In the genomic region with DNA sequence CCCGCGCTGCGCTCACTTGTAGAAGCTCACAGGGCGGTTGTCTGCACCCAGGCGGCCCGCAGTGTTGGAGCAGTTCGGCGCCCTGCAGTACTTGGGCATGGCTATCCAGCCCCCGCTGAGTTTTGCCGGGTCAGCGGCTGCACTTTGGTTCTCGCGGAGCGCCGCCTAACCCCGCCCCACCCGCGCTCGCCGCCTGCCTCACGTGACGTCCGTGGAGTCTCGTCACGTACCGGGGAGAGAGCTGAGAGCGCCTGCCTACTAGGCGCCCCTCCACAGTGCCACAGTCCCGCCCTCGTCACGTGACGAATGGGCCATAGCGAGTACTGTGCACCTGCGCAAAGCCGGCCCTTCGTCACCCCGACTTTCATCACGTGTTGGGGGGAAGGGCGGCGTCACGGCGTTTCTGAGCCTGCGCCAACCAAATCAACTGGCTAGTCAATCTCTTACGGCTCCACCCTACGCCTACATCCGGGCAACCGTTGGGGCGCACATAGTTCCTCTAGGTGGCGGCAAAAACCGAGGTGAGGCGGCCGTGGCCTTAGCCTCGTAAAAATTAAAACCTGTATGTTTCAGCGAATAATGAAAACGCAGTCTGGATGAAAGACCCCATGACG, we compare ENCODE assay signal across 8 cellular contexts. TPM values are rescaled to one million over a fixed set of nuclear protein-coding genes. Genes with fewer than 3 reads are reported as not detected.
DNase-seq lines count a peak whose midpoint lies in the region; ATAC-seq and TF ChIP-seq lines count a peak whose summit lies in the region.

THAP8 (minus strand) TSS at position 167 of the 614 bp plus-strand sequence; CDS start at position 99, 68 bp downstream.

- ATAC-seq in GM19372 (IDR thresholded peaks at IDR 0.05; ENCODE audit: low read depth, unreplicated experiment), result peak; percentile 83
- ATAC-seq in HG03558 (IDR thresholded peaks at IDR 0.05; ENCODE audit: extremely low read depth, unreplicated experiment), result peak; percentile 54

- peak within 1 kb of the TSS; percentile 84 to 96 for H3K27ac ChIP-seq in liver (ENCODE audit: low read depth in 1 of 2, low read length in 2 of 2)

- no peaks in the 10 kb centered on the region for H3K27me3 ChIP-seq in liver (ENCODE audit: control insufficient read depth in 4 of 4, insufficient read depth in 4 of 4, low read length in 3 of 4)

- TF ChIP-seq RAD21 in liver (IDR thresholded peaks at IDR 0.05), result peak in 1 of 2 donors; percentile 30

- peak within 1 kb of the TSS; percentile 30 to 57 for H3K9ac ChIP-seq in liver (ENCODE audit: low read depth in 1 of 2, low read length in 2 of 2)

- peaks cover 3 to 23% (median 19%) of the 10 kb centered on the region in 4 donors for H3K4me1 ChIP-seq in liver (ENCODE audit: control insufficient read depth in 4 of 4, insufficient read depth in 4 of 4, low read length in 3 of 4)

- H3K36me3 ChIP-seq in liver (ENCODE audit: control insufficient read depth in 4 of 4, insufficient read depth in 3 of 4, low read depth in 1 of 4, low read length in 3 of 4), result no peaks in the 10 kb centered on the region

- WGBS in liver, result under 1% methylated on average over 56 of the region's 56 CpGs

- TF ChIP-seq CTCF in liver (IDR thresholded peaks at IDR 0.05; ENCODE audit: low read depth, low read length, missing input control), result peak; percentile 36

- no peaks in the 10 kb centered on the region for H3K9me3 ChIP-seq in liver (ENCODE audit: control insufficient read depth in 4 of 4, low read length in 3 of 4)

- DNase-seq in CD1c-positive myeloid dendritic cell (ENCODE audit: extremely low spot score), result peak; percentile 100
- DNase-seq in NCI-H748 (lab: John Stamatoyannopoulos, UW; ENCODE audit: unreplicated experiment), result peak; percentile 100
- peak; percentile 100 for DNase-seq in activated CD4-positive, alpha-beta T cell treated with anti-CD3 and anti-CD28 coated beads, Interleukin-2, amount 50 U/mL, for 4 hours
- DNase-seq in dermis microvascular lymphatic vessel endothelial cell (ENCODE audit: low read depth in 2 of 2), result peak; percentile 98 to 100
- peak; percentile 100 for DNase-seq in stimulated activated CD4-positive, alpha-beta T cell treated with anti-CD3 and anti-CD28 coated beads, Interleukin-4, amount 100 ng/mL, for 24 hours

- peak within 1 kb of the TSS; percentile 44 to 75 (median 73) for H3K4me3 ChIP-seq in liver (ENCODE audit: low read depth in 1 of 3, low read length in 3 of 3)

TF ChIP-seq in liver, 16 proteins besides CTCF, POLR2A, EP300 and RAD21:
- peak; percentile 70 to 71 for TF ChIP-seq RXRA (IDR thresholded peaks at IDR 0.05)
- TF ChIP-seq, protein P1, sequence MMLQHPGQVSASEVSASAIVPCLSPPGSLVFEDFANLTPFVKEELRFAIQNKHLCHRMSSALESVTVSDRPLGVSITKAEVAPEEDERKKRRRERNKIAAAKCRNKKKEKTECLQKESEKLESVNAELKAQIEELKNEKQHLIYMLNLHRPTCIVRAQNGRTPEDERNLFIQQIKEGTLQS (IDR thresholded peaks at IDR 0.05), result peak; percentile 43
- TF ChIP-seq MAX (IDR thresholded peaks at IDR 0.05), result peak; percentile 90
- peak; percentile 92 for TF ChIP-seq ZBTB33 (IDR thresholded peaks at IDR 0.05)
- TF ChIP-seq GABPA (IDR thresholded peaks at IDR 0.05 in 1 of 2, conservative IDR thresholded peaks at IDR 0.05 in 1 of 2), result peak in 1 of 2 donors; percentile 77
- TF ChIP-seq NR2F2 (IDR thresholded peaks at IDR 0.05), result peak; percentile 27
- TF ChIP-seq FOXA2 (IDR thresholded peaks at IDR 0.05), result no peak
- peak; percentile 55 for TF ChIP-seq TAF1 (conservative IDR thresholded peaks at IDR 0.05)
- TF ChIP-seq FOXA1 (IDR thresholded peaks at IDR 0.05), result peak; percentile 41
- peak; percentile 74 for TF ChIP-seq YY1 (IDR thresholded peaks at IDR 0.05)
- peak in 1 of 2 donors; percentile 57 for TF ChIP-seq HNF4A (conservative IDR thresholded peaks at IDR 0.05)
- TF ChIP-seq SP1 (IDR thresholded peaks at IDR 0.05), result peak; percentile 89
- peak; percentile 9 for TF ChIP-seq HNF4G (IDR thresholded peaks at IDR 0.05)
- peak; percentile 77 for TF ChIP-seq REST (IDR thresholded peaks at IDR 0.05)
- TF ChIP-seq EGR1 (IDR thresholded peaks at IDR 0.05; ENCODE audit: low read depth in 2 of 2), result no peak
- TF ChIP-seq JUND (IDR thresholded peaks at IDR 0.05), result peak; percentile 14 to 69

RNA-seq across cellular contexts. Expression of gene THAP8, which starts in this region (rescaled TPM):
- total RNA-seq in dermis microvascular lymphatic vessel endothelial cell (0.77 and 1.1 TPM in 2 replicates), liver (1 to 10 TPM; 1.8 to 2.3 TPM)
- 1 to 10 TPM; 4.2 to 4.4 TPM for polyA plus RNA-seq in liver

Comparison
In these comparisons a context has a peak if more than half of its experiments do, and no peak if none do; other contexts are left out.
1. Peak in every context shown above with its lines: DNase-seq, ATAC-seq, H3K4me3 ChIP-seq and H3K27ac ChIP-seq.